In the genomic region with DNA sequence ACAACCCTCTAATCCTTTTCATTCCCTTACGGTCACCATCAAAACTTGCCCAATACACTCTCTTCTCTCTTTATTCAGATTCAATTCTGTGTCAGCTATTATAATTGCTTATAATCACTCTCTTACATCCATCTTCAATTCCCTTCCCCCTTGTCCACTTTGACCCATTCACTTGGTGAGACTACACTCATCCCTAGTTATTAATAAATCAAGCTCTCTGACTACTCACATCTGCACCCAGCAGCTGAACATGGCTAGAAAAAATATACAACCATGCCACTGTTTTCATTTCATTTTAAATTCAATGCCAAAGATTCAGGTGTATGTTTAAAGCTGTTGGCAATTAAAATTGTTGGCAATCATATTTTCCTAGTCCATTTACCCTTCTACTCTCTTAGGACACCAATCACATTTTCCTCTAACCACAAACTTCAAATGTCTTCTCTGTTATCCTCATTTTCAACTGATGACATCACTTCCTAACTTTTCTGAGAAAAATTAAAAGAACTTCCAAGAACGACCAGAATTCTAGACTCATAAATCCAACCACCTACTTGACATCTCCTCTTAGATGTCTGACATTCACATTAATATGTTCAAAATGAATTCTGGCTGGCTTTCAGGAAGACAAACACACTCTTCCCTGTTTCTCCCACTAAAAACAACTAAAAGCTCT, we compare ENCODE assay signal across 1 cellular context.
TF ChIP-seq lines count a peak whose summit lies in the region.

No MANE protein-coding gene starts in this region.

TF ChIP-seq in IMR-90, 13 proteins besides CTCF, POLR2A, EP300 and RAD21:
- TF ChIP-seq MAZ (IDR thresholded peaks at IDR 0.05; ENCODE audit: borderline replicate concordance, low read depth, low read length) (no peak), RCOR1 (IDR thresholded peaks at IDR 0.05; ENCODE audit: insufficient replicate concordance, low read length) (no peak), RFX5 (IDR thresholded peaks at IDR 0.05; ENCODE audit: low read depth, low read length) (no peak), CEBPB (IDR thresholded peaks at IDR 0.05; ENCODE audit: low read depth, low read length) (no peak)
